1 cellular context compared by ENCODE assay signal in the genomic region with DNA sequence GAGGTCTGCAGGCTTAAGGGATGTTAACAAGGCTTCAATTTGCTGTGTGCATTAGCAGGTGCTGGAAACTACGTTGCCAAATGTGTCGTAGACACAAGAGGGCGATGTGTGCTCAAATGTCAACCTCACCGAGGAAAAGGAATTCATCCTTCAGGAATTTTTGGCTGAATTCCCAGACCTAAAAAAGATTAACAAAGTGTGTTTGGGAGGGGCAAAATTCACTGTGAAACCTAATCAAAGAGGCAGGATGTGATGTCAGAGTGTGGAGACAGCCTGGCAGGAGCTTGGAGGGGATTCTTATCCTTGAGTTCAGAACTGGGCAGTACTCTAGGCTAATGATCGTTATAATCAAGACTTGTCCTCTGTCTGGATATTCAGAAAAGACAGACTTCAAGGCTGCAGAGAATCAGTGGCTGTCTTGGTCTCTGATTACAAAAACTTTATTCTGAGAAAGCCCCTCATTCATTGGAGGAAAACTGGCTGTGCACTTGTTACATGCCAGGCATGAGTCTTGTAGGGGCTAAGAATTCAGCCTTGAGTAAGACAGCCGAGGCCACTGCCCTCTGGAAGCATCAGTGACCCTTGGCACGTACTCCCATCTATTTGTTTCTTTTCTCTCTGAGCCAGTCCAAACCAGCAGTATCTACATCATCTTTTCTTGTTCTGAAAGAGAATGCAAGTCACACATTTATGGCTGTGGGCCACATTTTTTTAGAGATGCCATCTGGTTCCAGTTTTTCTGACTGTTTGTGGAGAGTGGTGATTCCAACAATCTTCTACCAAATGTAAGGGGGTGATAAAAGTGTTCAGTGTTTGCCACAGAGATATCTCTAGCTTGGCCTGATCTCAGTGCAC.
TF ChIP-seq lines count a peak whose summit lies in the region.

No MANE protein-coding gene starts in this region.

TF ChIP-seq in K562, 482 proteins besides CTCF, POLR2A, EP300 and RAD21 (continued from another document and continues in another):
- TF ChIP-seq, protein P1, sequence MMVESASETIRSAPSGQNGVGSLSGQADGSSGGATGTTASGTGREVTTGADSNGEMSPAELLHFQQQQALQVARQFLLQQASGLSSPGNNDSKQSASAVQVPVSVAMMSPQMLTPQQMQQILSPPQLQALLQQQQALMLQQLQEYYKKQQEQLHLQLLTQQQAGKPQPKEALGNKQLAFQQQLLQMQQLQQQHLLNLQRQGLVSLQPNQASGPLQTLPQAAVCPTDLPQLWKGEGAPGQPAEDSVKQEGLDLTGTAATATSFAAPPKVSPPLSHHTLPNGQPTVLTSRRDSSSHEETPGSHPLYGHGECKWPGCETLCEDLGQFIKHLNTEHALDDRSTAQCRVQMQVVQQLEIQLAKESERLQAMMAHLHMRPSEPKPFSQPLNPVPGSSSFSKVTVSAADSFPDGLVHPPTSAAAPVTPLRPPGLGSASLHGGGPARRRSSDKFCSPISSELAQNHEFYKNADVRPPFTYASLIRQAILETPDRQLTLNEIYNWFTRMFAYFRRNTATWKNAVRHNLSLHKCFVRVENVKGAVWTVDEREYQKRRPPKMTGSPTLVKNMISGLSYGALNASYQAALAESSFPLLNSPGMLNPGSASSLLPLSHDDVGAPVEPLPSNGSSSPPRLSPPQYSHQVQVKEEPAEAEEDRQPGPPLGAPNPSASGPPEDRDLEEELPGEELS (CRISPR knock-in tag; IDR thresholded peaks at IDR 0.05; ENCODE audit: borderline replicate concordance) = no peak
- no peak for TF ChIP-seq CBX1 (IDR thresholded peaks at IDR 0.05; ENCODE audit: low read depth)
- TF ChIP-seq, protein P2, sequence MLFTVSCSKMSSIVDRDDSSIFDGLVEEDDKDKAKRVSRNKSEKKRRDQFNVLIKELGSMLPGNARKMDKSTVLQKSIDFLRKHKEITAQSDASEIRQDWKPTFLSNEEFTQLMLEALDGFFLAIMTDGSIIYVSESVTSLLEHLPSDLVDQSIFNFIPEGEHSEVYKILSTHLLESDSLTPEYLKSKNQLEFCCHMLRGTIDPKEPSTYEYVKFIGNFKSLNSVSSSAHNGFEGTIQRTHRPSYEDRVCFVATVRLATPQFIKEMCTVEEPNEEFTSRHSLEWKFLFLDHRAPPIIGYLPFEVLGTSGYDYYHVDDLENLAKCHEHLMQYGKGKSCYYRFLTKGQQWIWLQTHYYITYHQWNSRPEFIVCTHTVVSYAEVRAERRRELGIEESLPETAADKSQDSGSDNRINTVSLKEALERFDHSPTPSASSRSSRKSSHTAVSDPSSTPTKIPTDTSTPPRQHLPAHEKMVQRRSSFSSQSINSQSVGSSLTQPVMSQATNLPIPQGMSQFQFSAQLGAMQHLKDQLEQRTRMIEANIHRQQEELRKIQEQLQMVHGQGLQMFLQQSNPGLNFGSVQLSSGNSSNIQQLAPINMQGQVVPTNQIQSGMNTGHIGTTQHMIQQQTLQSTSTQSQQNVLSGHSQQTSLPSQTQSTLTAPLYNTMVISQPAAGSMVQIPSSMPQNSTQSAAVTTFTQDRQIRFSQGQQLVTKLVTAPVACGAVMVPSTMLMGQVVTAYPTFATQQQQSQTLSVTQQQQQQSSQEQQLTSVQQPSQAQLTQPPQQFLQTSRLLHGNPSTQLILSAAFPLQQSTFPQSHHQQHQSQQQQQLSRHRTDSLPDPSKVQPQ (CRISPR knock-in tag; IDR thresholded peaks at IDR 0.05; ENCODE audit: borderline replicate concordance) = no peak
- TF ChIP-seq, protein P3, sequence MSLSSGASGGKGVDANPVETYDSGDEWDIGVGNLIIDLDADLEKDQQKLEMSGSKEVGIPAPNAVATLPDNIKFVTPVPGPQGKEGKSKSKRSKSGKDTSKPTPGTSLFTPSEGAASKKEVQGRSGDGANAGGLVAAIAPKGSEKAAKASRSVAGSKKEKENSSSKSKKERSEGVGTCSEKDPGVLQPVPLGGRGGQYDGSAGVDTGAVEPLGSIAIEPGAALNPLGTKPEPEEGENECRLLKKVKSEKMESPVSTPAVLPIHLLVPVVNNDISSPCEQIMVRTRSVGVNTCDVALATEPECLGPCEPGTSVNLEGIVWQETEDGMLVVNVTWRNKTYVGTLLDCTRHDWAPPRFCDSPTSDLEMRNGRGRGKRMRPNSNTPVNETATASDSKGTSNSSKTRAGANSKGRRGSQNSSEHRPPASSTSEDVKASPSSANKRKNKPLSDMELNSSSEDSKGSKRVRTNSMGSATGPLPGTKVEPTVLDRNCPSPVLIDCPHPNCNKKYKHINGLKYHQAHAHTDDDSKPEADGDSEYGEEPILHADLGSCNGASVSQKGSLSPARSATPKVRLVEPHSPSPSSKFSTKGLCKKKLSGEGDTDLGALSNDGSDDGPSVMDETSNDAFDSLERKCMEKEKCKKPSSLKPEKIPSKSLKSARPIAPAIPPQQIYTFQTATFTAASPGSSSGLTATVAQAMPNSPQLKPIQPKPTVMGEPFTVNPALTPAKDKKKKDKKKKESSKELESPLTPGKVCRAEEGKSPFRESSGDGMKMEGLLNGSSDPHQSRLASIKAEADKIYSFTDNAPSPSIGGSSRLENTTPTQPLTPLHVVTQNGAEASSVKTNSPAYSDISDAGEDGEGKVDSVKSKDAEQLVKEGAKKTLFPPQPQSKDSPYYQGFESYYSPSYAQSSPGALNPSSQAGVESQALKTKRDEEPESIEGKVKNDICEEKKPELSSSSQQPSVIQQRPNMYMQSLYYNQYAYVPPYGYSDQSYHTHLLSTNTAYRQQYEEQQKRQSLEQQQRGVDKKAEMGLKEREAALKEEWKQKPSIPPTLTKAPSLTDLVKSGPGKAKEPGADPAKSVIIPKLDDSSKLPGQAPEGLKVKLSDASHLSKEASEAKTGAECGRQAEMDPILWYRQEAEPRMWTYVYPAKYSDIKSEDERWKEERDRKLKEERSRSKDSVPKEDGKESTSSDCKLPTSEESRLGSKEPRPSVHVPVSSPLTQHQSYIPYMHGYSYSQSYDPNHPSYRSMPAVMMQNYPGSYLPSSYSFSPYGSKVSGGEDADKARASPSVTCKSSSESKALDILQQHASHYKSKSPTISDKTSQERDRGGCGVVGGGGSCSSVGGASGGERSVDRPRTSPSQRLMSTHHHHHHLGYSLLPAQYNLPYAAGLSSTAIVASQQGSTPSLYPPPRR (CRISPR knock-in tag; IDR thresholded peaks at IDR 0.05; ENCODE audit: borderline replicate concordance) = no peak
- TF ChIP-seq, protein P4, sequence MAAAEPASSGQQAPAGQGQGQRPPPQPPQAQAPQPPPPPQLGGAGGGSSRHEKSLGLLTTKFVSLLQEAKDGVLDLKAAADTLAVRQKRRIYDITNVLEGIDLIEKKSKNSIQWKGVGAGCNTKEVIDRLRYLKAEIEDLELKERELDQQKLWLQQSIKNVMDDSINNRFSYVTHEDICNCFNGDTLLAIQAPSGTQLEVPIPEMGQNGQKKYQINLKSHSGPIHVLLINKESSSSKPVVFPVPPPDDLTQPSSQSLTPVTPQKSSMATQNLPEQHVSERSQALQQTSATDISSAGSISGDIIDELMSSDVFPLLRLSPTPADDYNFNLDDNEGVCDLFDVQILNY (CRISPR knock-in tag; IDR thresholded peaks at IDR 0.05) = no peak
- TF ChIP-seq SMC3 (conservative IDR thresholded peaks at IDR 0.05; ENCODE audit: insufficient read depth, low read depth, low read length) = peak; percentile 63
- TF ChIP-seq LCOR (CRISPR knock-in tag; IDR thresholded peaks at IDR 0.05) = 0 out of 2 replicates have a peak, but pooled peaks have one; percentile 50
- TF ChIP-seq ZNF134 (CRISPR knock-in tag; conservative IDR thresholded peaks at IDR 0.05) = peak; percentile 67; the same call in 1 of the 2 replicates
- peak; percentile 40; the same call in 1 of the 2 replicates for TF ChIP-seq TAL1 (IDR thresholded peaks at IDR 0.05)
- no peak for TF ChIP-seq NR2C2 (CRISPR knock-in tag; IDR thresholded peaks at IDR 0.05)
- peak; percentile 61 for TF ChIP-seq NR2C2 (tag; IDR thresholded peaks at IDR 0.05)
- TF ChIP-seq KDM1A (IDR thresholded peaks at IDR 0.05) = peak; percentile 54 to 55; a peak in 3 of 4 replicates
- no peak for TF ChIP-seq MCM2 (IDR thresholded peaks at IDR 0.05; ENCODE audit: low read depth)
- TF ChIP-seq KLF16 (IDR thresholded peaks at IDR 0.05) = peak; percentile 14; the same call in 1 of the 2 replicates
- no peak for TF ChIP-seq DACH1 (IDR thresholded peaks at IDR 0.05; ENCODE audit: partially characterized antibody)
- peak; percentile 48; the same call in 1 of the 2 replicates for TF ChIP-seq GATA2 (CRISPR knock-in tag; IDR thresholded peaks at IDR 0.05)
- peak; percentile 92 for TF ChIP-seq NFIC (IDR thresholded peaks at IDR 0.05)
- TF ChIP-seq, protein P5, sequence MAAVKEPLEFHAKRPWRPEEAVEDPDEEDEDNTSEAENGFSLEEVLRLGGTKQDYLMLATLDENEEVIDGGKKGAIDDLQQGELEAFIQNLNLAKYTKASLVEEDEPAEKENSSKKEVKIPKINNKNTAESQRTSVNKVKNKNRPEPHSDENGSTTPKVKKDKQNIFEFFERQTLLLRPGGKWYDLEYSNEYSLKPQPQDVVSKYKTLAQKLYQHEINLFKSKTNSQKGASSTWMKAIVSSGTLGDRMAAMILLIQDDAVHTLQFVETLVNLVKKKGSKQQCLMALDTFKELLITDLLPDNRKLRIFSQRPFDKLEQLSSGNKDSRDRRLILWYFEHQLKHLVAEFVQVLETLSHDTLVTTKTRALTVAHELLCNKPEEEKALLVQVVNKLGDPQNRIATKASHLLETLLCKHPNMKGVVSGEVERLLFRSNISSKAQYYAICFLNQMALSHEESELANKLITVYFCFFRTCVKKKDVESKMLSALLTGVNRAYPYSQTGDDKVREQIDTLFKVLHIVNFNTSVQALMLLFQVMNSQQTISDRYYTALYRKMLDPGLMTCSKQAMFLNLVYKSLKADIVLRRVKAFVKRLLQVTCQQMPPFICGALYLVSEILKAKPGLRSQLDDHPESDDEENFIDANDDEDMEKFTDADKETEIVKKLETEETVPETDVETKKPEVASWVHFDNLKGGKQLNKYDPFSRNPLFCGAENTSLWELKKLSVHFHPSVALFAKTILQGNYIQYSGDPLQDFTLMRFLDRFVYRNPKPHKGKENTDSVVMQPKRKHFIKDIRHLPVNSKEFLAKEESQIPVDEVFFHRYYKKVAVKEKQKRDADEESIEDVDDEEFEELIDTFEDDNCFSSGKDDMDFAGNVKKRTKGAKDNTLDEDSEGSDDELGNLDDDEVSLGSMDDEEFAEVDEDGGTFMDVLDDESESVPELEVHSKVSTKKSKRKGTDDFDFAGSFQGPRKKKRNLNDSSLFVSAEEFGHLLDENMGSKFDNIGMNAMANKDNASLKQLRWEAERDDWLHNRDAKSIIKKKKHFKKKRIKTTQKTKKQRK (IDR thresholded peaks at IDR 0.05; ENCODE audit: borderline replicate concordance, low read depth, low read length) = no peak
- TF ChIP-seq CREM (IDR thresholded peaks at IDR 0.05; ENCODE audit: low read depth) = peak; percentile 81
- no peak for TF ChIP-seq MAFK (IDR thresholded peaks at IDR 0.05; ENCODE audit: low read length)
- TF ChIP-seq ZNF589 (CRISPR knock-in tag; IDR thresholded peaks at IDR 0.05; ENCODE audit: low read depth) = no peak
- no peak for TF ChIP-seq NCOA4 (IDR thresholded peaks at IDR 0.05; ENCODE audit: partially characterized antibody)
- TF ChIP-seq, protein P6, sequence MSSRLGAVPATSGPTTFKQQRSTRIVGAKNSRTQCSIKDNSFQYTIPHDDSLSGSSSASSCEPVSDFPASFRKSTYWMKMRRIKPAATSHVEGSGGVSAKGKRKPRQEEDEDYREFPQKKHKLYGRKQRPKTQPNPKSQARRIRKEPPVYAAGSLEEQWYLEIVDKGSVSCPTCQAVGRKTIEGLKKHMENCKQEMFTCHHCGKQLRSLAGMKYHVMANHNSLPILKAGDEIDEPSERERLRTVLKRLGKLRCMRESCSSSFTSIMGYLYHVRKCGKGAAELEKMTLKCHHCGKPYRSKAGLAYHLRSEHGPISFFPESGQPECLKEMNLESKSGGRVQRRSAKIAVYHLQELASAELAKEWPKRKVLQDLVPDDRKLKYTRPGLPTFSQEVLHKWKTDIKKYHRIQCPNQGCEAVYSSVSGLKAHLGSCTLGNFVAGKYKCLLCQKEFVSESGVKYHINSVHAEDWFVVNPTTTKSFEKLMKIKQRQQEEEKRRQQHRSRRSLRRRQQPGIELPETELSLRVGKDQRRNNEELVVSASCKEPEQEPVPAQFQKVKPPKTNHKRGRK (tag; IDR thresholded peaks at IDR 0.05) = no peak
- no peak for TF ChIP-seq KLF1 (tag; IDR thresholded peaks at IDR 0.05)
- peak; percentile 59; the same call in 1 of the 2 replicates for TF ChIP-seq ARID2 (IDR thresholded peaks at IDR 0.05)
- TF ChIP-seq ZC3H4 (CRISPR knock-in tag; IDR thresholded peaks at IDR 0.05; ENCODE audit: borderline replicate concordance) = no peak
- no peak for TF ChIP-seq ZFP36 (IDR thresholded peaks at IDR 0.05; ENCODE audit: low read depth, low read length, partially characterized antibody)
- peak; percentile 63; the same call in 1 of the 2 replicates for TF ChIP-seq CC2D1A (IDR thresholded peaks at IDR 0.05)
- TF ChIP-seq BRD9 (IDR thresholded peaks at IDR 0.05; ENCODE audit: low read depth, partially characterized antibody) = peak; percentile 51
- TF ChIP-seq ZBTB7A (IDR thresholded peaks at IDR 0.05; ENCODE audit: borderline replicate concordance, control insufficient read depth, low read depth, low read length) = no peak
- peak; percentile 79 for TF ChIP-seq C11orf30 (IDR thresholded peaks at IDR 0.05; ENCODE audit: low read depth)
- no peak for TF ChIP-seq GATAD2A (IDR thresholded peaks at IDR 0.05)
- TF ChIP-seq, protein P7, sequence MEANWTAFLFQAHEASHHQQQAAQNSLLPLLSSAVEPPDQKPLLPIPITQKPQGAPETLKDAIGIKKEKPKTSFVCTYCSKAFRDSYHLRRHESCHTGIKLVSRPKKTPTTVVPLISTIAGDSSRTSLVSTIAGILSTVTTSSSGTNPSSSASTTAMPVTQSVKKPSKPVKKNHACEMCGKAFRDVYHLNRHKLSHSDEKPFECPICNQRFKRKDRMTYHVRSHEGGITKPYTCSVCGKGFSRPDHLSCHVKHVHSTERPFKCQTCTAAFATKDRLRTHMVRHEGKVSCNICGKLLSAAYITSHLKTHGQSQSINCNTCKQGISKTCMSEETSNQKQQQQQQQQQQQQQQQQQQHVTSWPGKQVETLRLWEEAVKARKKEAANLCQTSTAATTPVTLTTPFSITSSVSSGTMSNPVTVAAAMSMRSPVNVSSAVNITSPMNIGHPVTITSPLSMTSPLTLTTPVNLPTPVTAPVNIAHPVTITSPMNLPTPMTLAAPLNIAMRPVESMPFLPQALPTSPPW (CRISPR knock-in tag; IDR thresholded peaks at IDR 0.05) = 0 out of 2 replicates have a peak, but pooled peaks have one; percentile 22
- peak; percentile 75 for TF ChIP-seq CBFA2T3 (IDR thresholded peaks at IDR 0.05)
- TF ChIP-seq TEAD1 (CRISPR knock-in tag; IDR thresholded peaks at IDR 0.05) = peak in 1 of 2 experiments; percentile 49; a peak in 1 of 4 replicates
- no peak for TF ChIP-seq ZC3H8 (IDR thresholded peaks at IDR 0.05)
- no peak for TF ChIP-seq SNRNP70 (optimal IDR thresholded peaks at IDR 0.05; ENCODE audit: low read depth, low read length)
- 0 out of 2 replicates have a peak, but pooled peaks have one; percentile 11 for TF ChIP-seq JUND (IDR thresholded peaks at IDR 0.05; ENCODE audit: borderline replicate concordance, low read depth, low read length)
- peak; percentile 11; the same call in 2 of the 3 replicates for TF ChIP-seq JUND (tag; IDR thresholded peaks at IDR 0.05; ENCODE audit: borderline replicate concordance, low read depth, low read length)
- TF ChIP-seq FOSL1 (tag; conservative IDR thresholded peaks at IDR 0.05) = peak; percentile 34; the same call in 1 of the 2 replicates
- no peak for TF ChIP-seq CBX2 (IDR thresholded peaks at IDR 0.05; ENCODE audit: insufficient read depth, low read length, poor library complexity, severe bottlenecking)
- peak; percentile 49; the same call in 1 of the 2 replicates for TF ChIP-seq ZNF316 (IDR thresholded peaks at IDR 0.05)
- TF ChIP-seq CXXC5 (CRISPR knock-in tag; IDR thresholded peaks at IDR 0.05) = 0 out of 2 replicates have a peak, but pooled peaks have one; percentile 14
